In genomic region chr22:38700789-38701628, GRCh38 we compare ENCODE assay signal across 8 cellular contexts. TPM values are rescaled to one million over a fixed set of nuclear protein-coding genes. Genes with fewer than 3 reads are reported as not detected.
DNase-seq lines count a peak whose midpoint lies in the region; TF ChIP-seq lines count a peak whose summit lies in the region.

JOSD1 (minus strand) TSS chr22:38700943; CDS start chr22:38699987, 956 bp downstream.

- H3K36me3 Mint-ChIP-seq in activated naive CD8-positive, alpha-beta T cell treated with anti-CD3 and anti-CD28 coated beads for 36 hours: peaks cover 38% of the 10 kb centered on the region

- CTCF ChIA-PET in HEK293T (lab: Yijun Ruan, JAX): no interaction called here

- no peaks in the 10 kb centered on the region for H3K27me3 Mint-ChIP-seq in activated naive CD8-positive, alpha-beta T cell treated with anti-CD3 and anti-CD28 coated beads for 36 hours

- no peak for TF ChIP-seq CTCF in SU-DHL-6 (IDR thresholded peaks at IDR 0.05; ENCODE audit: insufficient read depth, low read length, poor library complexity, severe bottlenecking)
- TF ChIP-seq CTCF in osteoblast (IDR thresholded peaks at IDR 0.05; ENCODE audit: extremely low read depth, low read depth, low read length): no peak

- DNase-seq in GDM1 (lab: John Stamatoyannopoulos, UW): peak; percentile 91
- peak; percentile 93 for DNase-seq in HEK293T (ENCODE audit: extremely low spot score)
- peak; percentile 82 for DNase-seq in NCI-H1092 treated with DMSO at 0.1 percent for 48 hours (lab: John Stamatoyannopoulos, UW)
- peak; percentile 99 for DNase-seq in activated naive CD8-positive, alpha-beta T cell treated with anti-CD3 and anti-CD28 coated beads for 36 hours
- DNase-seq in glomerular visceral epithelial cell (ENCODE audit: extremely low spot score): peak; percentile 90
- peak; percentile 99 for DNase-seq in osteoblast (ENCODE audit: insufficient read length, low spot score, missing footprints)

- H3K4me2 ChIP-seq in SU-DHL-6 (ENCODE audit: low read depth, low read length, poor library complexity, severe bottlenecking): peak within 1 kb of the TSS; percentile 100
- H3K4me2 ChIP-seq in osteoblast (ENCODE audit: insufficient read depth, low read length): peak within 1 kb of the TSS; percentile 96

- H4K20me1 ChIP-seq in SU-DHL-6 (ENCODE audit: low read depth, low read length) (no peaks in the 10 kb centered on the region), osteoblast (ENCODE audit: insufficient read depth, low read length) (peaks cover 11% of the 10 kb centered on the region)

- H3K9me3 ChIP-seq in SU-DHL-6 (ENCODE audit: insufficient read depth, low read length) (no peaks in the 10 kb centered on the region), osteoblast (ENCODE audit: low read depth, low read length) (no peaks in the 10 kb centered on the region)

- no peaks in the 10 kb centered on the region for H3K27me3 ChIP-seq in SU-DHL-6 (ENCODE audit: low read length)
- no peaks in the 10 kb centered on the region for H3K27me3 ChIP-seq in osteoblast (ENCODE audit: insufficient read depth, low read length)

- H3K36me3 ChIP-seq in SU-DHL-6 (ENCODE audit: low read length): no peaks in the 10 kb centered on the region
- H3K36me3 ChIP-seq in osteoblast (ENCODE audit: insufficient read depth, low read length): peaks cover 1% of the 10 kb centered on the region

- POLR2A ChIA-PET in HEK293T (lab: Yijun Ruan, JAX): interaction anchor here (1.5 to 4.4 kb wide), 3 partner anchors 12 to 618 kb away, joined by 7 to 65 read pairs (median 7); partner anchors contain the start of genes RPL3 and TOMM22

- H3K4me3 ChIP-seq in SU-DHL-6 (ENCODE audit: insufficient read depth, low read length, poor library complexity, severe bottlenecking) (peak within 1 kb of the TSS; percentile 89), osteoblast (ENCODE audit: insufficient read depth, low read length) (peak within 1 kb of the TSS; percentile 92)

- H3K27ac ChIP-seq in SU-DHL-6 (ENCODE audit: low read depth, low read length) (peak within 1 kb of the TSS; percentile 73), osteoblast (ENCODE audit: low read depth, low read length) (peak within 1 kb of the TSS; percentile 96), temporal lobe (ENCODE audit: low read depth, low read length) (peak within 1 kb of the TSS; percentile 93)

- H3K4me3 Mint-ChIP-seq in activated naive CD8-positive, alpha-beta T cell treated with anti-CD3 and anti-CD28 coated beads for 36 hours: peak within 1 kb of the TSS; percentile 93

- H3K4me1 ChIP-seq in osteoblast (ENCODE audit: insufficient read depth, low read length): peaks cover 49% of the 10 kb centered on the region

- H3K9me3 Mint-ChIP-seq in activated naive CD8-positive, alpha-beta T cell treated with anti-CD3 and anti-CD28 coated beads for 36 hours: no peaks in the 10 kb centered on the region

- peak within 1 kb of the TSS; percentile 98 for H3K9ac ChIP-seq in SU-DHL-6 (ENCODE audit: low read length)

- H3K4me1 Mint-ChIP-seq in activated naive CD8-positive, alpha-beta T cell treated with anti-CD3 and anti-CD28 coated beads for 36 hours: peaks cover 51% of the 10 kb centered on the region

- H3K79me2 ChIP-seq in SU-DHL-6 (ENCODE audit: insufficient read depth, low read length) (peaks cover 45% of the 10 kb centered on the region), osteoblast (ENCODE audit: insufficient read depth, low read length) (peaks cover 39% of the 10 kb centered on the region)

- peaks cover 8% of the 10 kb centered on the region; the same call in 1 of the 2 replicates for H3F3A ChIP-seq in SU-DHL-6 (ENCODE audit: insufficient read depth)

- peak within 1 kb of the TSS; percentile 98 for H3K27ac Mint-ChIP-seq in activated naive CD8-positive, alpha-beta T cell treated with anti-CD3 and anti-CD28 coated beads for 36 hours

- H2AFZ ChIP-seq in SU-DHL-6 (ENCODE audit: low read depth, low read length, severe bottlenecking) (peak within 1 kb of the TSS; percentile 78), osteoblast (ENCODE audit: low read length) (peak within 1 kb of the TSS; percentile 85)

- H3K9me2 ChIP-seq in SU-DHL-6 (replicated peaks; ENCODE audit: insufficient read depth, low read length): no peaks in the 10 kb centered on the region

TF ChIP-seq in HEK293T, 16 proteins besides CTCF, POLR2A, EP300 and RAD21:
- TF ChIP-seq NFRKB (IDR thresholded peaks at IDR 0.05) (no peak), TARDBP (IDR thresholded peaks at IDR 0.05) (peak; percentile 89), SUZ12 (IDR thresholded peaks at IDR 0.05) (no peak), FOXM1 (IDR thresholded peaks at IDR 0.05; ENCODE audit: borderline replicate concordance) (no peak; the same call in 1 of the 2 replicates), LEF1 (IDR thresholded peaks at IDR 0.05; ENCODE audit: borderline replicate concordance) (peak; percentile 87; the same call in 1 of the 2 replicates), FOXK2 (IDR thresholded peaks at IDR 0.05) (no peak), HDGF (IDR thresholded peaks at IDR 0.05; ENCODE audit: borderline replicate concordance) (no peak), ZNF384 (IDR thresholded peaks at IDR 0.05) (no peak), L3MBTL2 (conservative IDR thresholded peaks at IDR 0.05) (peak; percentile 82), ELF4 (IDR thresholded peaks at IDR 0.05) (no peak), ARNT (IDR thresholded peaks at IDR 0.05) (peak; percentile 85; the same call in 1 of the 2 replicates), SP1 (IDR thresholded peaks at IDR 0.05) (no peak), CTBP1 (IDR thresholded peaks at IDR 0.05; ENCODE audit: borderline replicate concordance) (peak; percentile 90), FOXA1 (IDR thresholded peaks at IDR 0.05) (no peak), BHLHE40 (IDR thresholded peaks at IDR 0.05; ENCODE audit: borderline replicate concordance) (no peak), PKNOX1 (IDR thresholded peaks at IDR 0.05) (no peak)

RNA-seq across cellular contexts. Expression of gene JOSD1, which starts in this region (rescaled TPM):
- total RNA-seq in activated naive CD8-positive, alpha-beta T cell treated with anti-CD3 and anti-CD28 coated beads for 36 hours: 10 to 100 TPM; 79.4 to 83.7 TPM
- total RNA-seq in osteoblast (82.2 and 86.1 TPM in 2 replicates), temporal lobe (44.5 TPM)

Comparison
In these comparisons a context has a peak if more than half of its experiments do, and no peak if none do; other contexts are left out.
1. Peak in every context shown above with its lines: DNase-seq, H3K4me3 ChIP-seq and H3K27ac ChIP-seq.